Comparison of ENCODE assay signal across 1 cellular context in the genomic region with DNA sequence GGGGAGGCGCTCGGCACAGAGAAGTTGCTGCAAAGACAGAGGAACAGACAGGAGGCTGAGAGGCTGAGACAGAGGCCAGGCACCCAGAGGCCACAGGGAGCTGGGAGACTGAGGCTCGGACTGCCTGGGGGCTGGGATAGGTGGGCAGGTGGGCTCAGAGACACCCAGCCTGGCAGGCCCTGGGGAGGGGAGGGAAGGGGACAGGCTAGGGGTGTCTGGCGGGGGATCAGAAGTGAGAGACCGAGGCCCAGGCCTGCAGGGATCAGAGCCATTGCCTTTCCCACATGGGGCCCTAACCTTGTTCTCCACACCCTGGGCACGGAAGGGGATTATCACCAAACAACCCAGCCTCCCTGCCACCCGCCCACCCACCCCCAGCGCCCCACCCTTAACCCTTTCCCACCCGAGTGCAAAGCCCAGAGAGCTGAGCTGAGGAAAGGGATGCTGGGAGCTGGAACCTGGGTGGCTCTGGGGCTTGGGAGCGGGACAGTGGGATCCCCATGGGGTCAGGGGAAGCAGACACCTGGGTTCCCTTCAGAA.
TF ChIP-seq lines count a peak whose summit lies in the region.

No MANE protein-coding gene starts in this region.

TF ChIP-seq in HepG2, 621 proteins besides CTCF, POLR2A, EP300 and RAD21:
- TF ChIP-seq ZNF768 (CRISPR knock-in tag; IDR thresholded peaks at IDR 0.05) (peak; percentile 94), ZNF652 (CRISPR knock-in tag; IDR thresholded peaks at IDR 0.05; ENCODE audit: borderline replicate concordance, low read depth) (peak; percentile 19; the same call in 1 of the 2 replicates), NBN (conservative IDR thresholded peaks at IDR 0.05) (no peak), SALL1 (CRISPR knock-in tag; IDR thresholded peaks at IDR 0.05) (0 out of 2 replicates have a peak, but pooled peaks have one; percentile 9)
- TF ChIP-seq, protein P1, sequence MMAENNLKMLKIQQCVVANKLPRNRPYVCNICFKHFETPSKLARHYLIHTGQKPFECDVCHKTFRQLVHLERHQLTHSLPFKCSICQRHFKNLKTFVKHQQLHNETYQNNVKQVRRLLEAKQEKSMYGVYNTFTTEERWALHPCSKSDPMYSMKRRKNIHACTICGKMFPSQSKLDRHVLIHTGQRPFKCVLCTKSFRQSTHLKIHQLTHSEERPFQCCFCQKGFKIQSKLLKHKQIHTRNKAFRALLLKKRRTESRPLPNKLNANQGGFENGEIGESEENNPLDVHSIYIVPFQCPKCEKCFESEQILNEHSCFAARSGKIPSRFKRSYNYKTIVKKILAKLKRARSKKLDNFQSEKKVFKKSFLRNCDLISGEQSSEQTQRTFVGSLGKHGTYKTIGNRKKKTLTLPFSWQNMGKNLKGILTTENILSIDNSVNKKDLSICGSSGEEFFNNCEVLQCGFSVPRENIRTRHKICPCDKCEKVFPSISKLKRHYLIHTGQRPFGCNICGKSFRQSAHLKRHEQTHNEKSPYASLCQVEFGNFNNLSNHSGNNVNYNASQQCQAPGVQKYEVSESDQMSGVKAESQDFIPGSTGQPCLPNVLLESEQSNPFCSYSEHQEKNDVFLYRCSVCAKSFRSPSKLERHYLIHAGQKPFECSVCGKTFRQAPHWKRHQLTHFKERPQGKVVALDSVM (CRISPR knock-in tag; IDR thresholded peaks at IDR 0.05): peak; percentile 94
